In genomic region chr12:113002155-113002554, GRCh38 we compare ENCODE assay signal across 18 cellular contexts. TPM values are rescaled to one million over a fixed set of nuclear protein-coding genes. Genes with fewer than 3 reads are reported as not detected.
A peak's percentile ranks its signal among the peaks of the same experiment; 100 is the strongest.
DNase-seq lines count a peak whose midpoint lies in the region; ATAC-seq and TF ChIP-seq lines count a peak whose summit lies in the region.
"Had no signal": no experiment of that assay in that cellular context is flagged by ENCODE, and none has a peak within 500 bp of the region (broad histone marks: within the 10 kb centered on the region; RNA-seq: fewer than 3 reads in every experiment).

No MANE protein-coding gene starts in this region.

- H3K27me3 ChIP-seq in HCT116 (ENCODE audit: insufficient read depth, low read length) (no peaks in the 10 kb centered on the region), osteoblast (ENCODE audit: insufficient read depth, low read length) (no peaks in the 10 kb centered on the region)
- H3K27me3 ChIP-seq: BLaER1, ovary had no signal

- no peaks in the 10 kb centered on the region for H4K20me1 ChIP-seq in HCT116 (ENCODE audit: insufficient read depth)
- H4K20me1 ChIP-seq in osteoblast (ENCODE audit: insufficient read depth, low read length) = no peaks in the 10 kb centered on the region
- H4K20me1 ChIP-seq: BLaER1 had no signal

- H3K79me2 ChIP-seq in HCT116 (ENCODE audit: insufficient read depth, low read length) = no peaks in the 10 kb centered on the region
- H3K79me2 ChIP-seq in osteoblast (ENCODE audit: insufficient read depth, low read length) = no peaks in the 10 kb centered on the region

- H3K9me3 ChIP-seq in HCT116 (ENCODE audit: control insufficient read depth in 1 of 2, insufficient read depth in 1 of 2, low read depth in 1 of 2, low read length in 2 of 2) (no peaks in the 10 kb centered on the region), osteoblast (ENCODE audit: low read depth, low read length) (peaks cover 2% of the 10 kb centered on the region)
- H3K9me3 ChIP-seq: ovary had no signal

- DNase-seq in HCT116 (ENCODE audit: low read depth, low spot score) (peak; percentile 4), NCI-H526 treated with DMSO at 0.1 percent for 48 hours (lab: John Stamatoyannopoulos, UW) (peak; percentile 1), choroid plexus epithelial cell (ENCODE audit: low read depth) (peak; percentile 14), osteoblast (ENCODE audit: insufficient read length, low spot score, missing footprints) (peak; percentile 15), foreskin fibroblast (no peak), NCI-H2196 (lab: John Stamatoyannopoulos, UW; ENCODE audit: unreplicated experiment) (no peak), NCI-H1092 treated with DMSO at 0.1 percent for 48 hours (lab: John Stamatoyannopoulos, UW) (no peak)
- DNase-seq: activated CD8-positive, alpha-beta T cell treated with anti-CD3 and anti-CD28 coated beads for 36 hours; activated T-cell treated with anti-CD3 and anti-CD28 coated beads, Interleukin-2, amount 50 U/mL, for 48 hours; MM.1S; NCI-H2029; NCI-H446 treated with DMSO at 0.1 percent for 48 hours; ovary; SHP77 treated with DMSO at 0.1 percent for 48 hours; stimulated activated CD8-positive, alpha-beta memory T cell treated with anti-CD3 and anti-CD28 coated beads, Interleukin-4, amount 100 ng/mL, for 48 hours had no signal

- peak in 1 of 3 experiments; percentile 20; a peak in 1 of 6 replicates for TF ChIP-seq CTCF in HCT116 (IDR thresholded peaks at IDR 0.05 in 2 of 3, conservative IDR thresholded peaks at IDR 0.05 in 1 of 3; ENCODE audit: borderline replicate concordance in 1 of 3, insufficient read depth in 1 of 3, low read depth in 2 of 3, low read length in 2 of 3)
- peak; percentile 30 for TF ChIP-seq CTCF in choroid plexus epithelial cell (conservative IDR thresholded peaks at IDR 0.05; ENCODE audit: low read depth, low read length)
- peak; percentile 7 for TF ChIP-seq CTCF in osteoblast (IDR thresholded peaks at IDR 0.05; ENCODE audit: extremely low read depth, low read depth, low read length)
- no peak for TF ChIP-seq CTCF in foreskin fibroblast (IDR thresholded peaks at IDR 0.05; ENCODE audit: low read depth, low read length)

- POLR2A ChIA-PET in HCT116 (lab: Charles Lee) = no interaction called here

- H3K36me3 ChIP-seq in HCT116 (ENCODE audit: control insufficient read depth in 1 of 2, insufficient read depth in 2 of 2, low read length in 2 of 2) (no peaks in the 10 kb centered on the region), osteoblast (ENCODE audit: insufficient read depth, low read length) (no peaks in the 10 kb centered on the region)
- H3K36me3 ChIP-seq: ovary had no signal

- H3K4me1 ChIP-seq in HCT116 (ENCODE audit: control insufficient read depth in 1 of 2, insufficient read depth in 2 of 2, low read length in 2 of 2) = peaks cover 9 to 18% of the 10 kb centered on the region in 2 experiments
- peaks cover 8% of the 10 kb centered on the region for H3K4me1 ChIP-seq in osteoblast (ENCODE audit: insufficient read depth, low read length)
- H3K4me1 ChIP-seq: BLaER1 had no signal

- H3K27ac ChIP-seq in HCT116 (ENCODE audit: low read depth, low read length) = no peak overlapping the region
- H3K27ac ChIP-seq in osteoblast (ENCODE audit: low read depth, low read length) = no peak overlapping the region
- H3K27ac ChIP-seq: BLaER1, ovary, skin epidermis had no signal

- RAD21 ChIA-PET in HCT116 (lab: Charles Lee; ENCODE audit: low non-redundant PET in 1 of 2, low total read pairs in 2 of 2, uncharacterized antibody in 2 of 2, unreplicated experiment in 2 of 2) = no interaction called here

- no peak overlapping the region for H3K4me3 ChIP-seq in HCT116 (replicated peaks in 1 of 2; ENCODE audit: low read depth in 1 of 2, low read length in 2 of 2)
- no peak overlapping the region for H3K4me3 ChIP-seq in choroid plexus epithelial cell (ENCODE audit: low read depth, low read length)
- H3K4me3 ChIP-seq in osteoblast (ENCODE audit: insufficient read depth, low read length) = no peak overlapping the region
- no peak overlapping the region for H3K4me3 ChIP-seq in foreskin fibroblast (ENCODE audit: low read depth in 1 of 2, low read length in 2 of 2)
- H3K4me3 ChIP-seq: BLaER1, ovary, skin epidermis had no signal

- H3K4me2 ChIP-seq in HCT116 (ENCODE audit: low read length) = no peak overlapping the region
- no peak overlapping the region for H3K4me2 ChIP-seq in osteoblast (ENCODE audit: insufficient read depth, low read length)
- H3K4me2 ChIP-seq: BLaER1 had no signal

- BruUV-seq in HCT116 (replicated peaks; lab: Mats Ljungman, UMichigan) = no TSS peak

- intact Hi-C loops in HCT116 (cut with micrococcal nuclease) = no loop called here

- TF ChIP-seq POLR2A in HCT116 (IDR thresholded peaks at IDR 0.05; ENCODE audit: borderline replicate concordance, extremely low read depth, insufficient read depth, insufficient read length) = no peak

- no peak overlapping the region for H2AFZ ChIP-seq in HCT116 (ENCODE audit: low read depth, low read length, poor library complexity, severe bottlenecking)
- H2AFZ ChIP-seq in osteoblast (ENCODE audit: low read length) = no peak overlapping the region

- no peak overlapping the region for H3K9ac ChIP-seq in HCT116 (ENCODE audit: low read length)
- H3K9ac ChIP-seq: BLaER1 had no signal

- no peaks in the 10 kb centered on the region for H3K9me2 ChIP-seq in HCT116 (ENCODE audit: insufficient read depth)

- CTCF ChIA-PET in HCT116 (lab: Charles Lee) = interaction anchor here (0.7 to 3.4 kb wide), 2 partner anchors 9 to 34 kb away, joined by 3 to 13 read pairs; no protein-coding TSS in a partner anchor

- no peak for TF ChIP-seq RAD21 in HCT116 (IDR thresholded peaks at IDR 0.05; ENCODE audit: low read depth)

- peak; percentile 35; the same call in 1 of the 2 replicates for ATAC-seq in HCT116
- ATAC-seq in HG02642 (IDR thresholded peaks at IDR 0.05; ENCODE audit: poor library complexity, unreplicated experiment) = no peak
- ATAC-seq: activated CD8-positive, alpha-beta T cell treated with anti-CD3 and anti-CD28 coated beads for 36 hours had no signal

TF ChIP-seq in HCT116, 20 proteins besides CTCF, POLR2A, EP300 and RAD21:
- TF ChIP-seq EZH2 (IDR thresholded peaks at IDR 0.05) = no peak
- TF ChIP-seq FOSL1 (IDR thresholded peaks at IDR 0.05; ENCODE audit: low read depth) = no peak
- no peak for TF ChIP-seq JUND (IDR thresholded peaks at IDR 0.05)
- TF ChIP-seq ELF1 (IDR thresholded peaks at IDR 0.05; ENCODE audit: borderline replicate concordance, low read depth) = no peak
- TF ChIP-seq MAX (IDR thresholded peaks at IDR 0.05) = no peak
- no peak for TF ChIP-seq ZNF274 (IDR thresholded peaks at IDR 0.05; ENCODE audit: low read depth, low read length)
- no peak for TF ChIP-seq EGR1 (IDR thresholded peaks at IDR 0.05; ENCODE audit: low read depth)
- TF ChIP-seq SP1 (IDR thresholded peaks at IDR 0.05; ENCODE audit: low read depth) = no peak
- no peak for TF ChIP-seq SRF (IDR thresholded peaks at IDR 0.05; ENCODE audit: low read depth)
- TF ChIP-seq EZH2phosphoT487 (IDR thresholded peaks at IDR 0.05; ENCODE audit: borderline replicate concordance) = no peak
- TF ChIP-seq, protein P1, sequence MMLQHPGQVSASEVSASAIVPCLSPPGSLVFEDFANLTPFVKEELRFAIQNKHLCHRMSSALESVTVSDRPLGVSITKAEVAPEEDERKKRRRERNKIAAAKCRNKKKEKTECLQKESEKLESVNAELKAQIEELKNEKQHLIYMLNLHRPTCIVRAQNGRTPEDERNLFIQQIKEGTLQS (IDR thresholded peaks at IDR 0.05) = no peak
- TF ChIP-seq CBX3 (IDR thresholded peaks at IDR 0.05; ENCODE audit: low read depth) = no peak
- no peak for TF ChIP-seq TCF7L2 (IDR thresholded peaks at IDR 0.05; ENCODE audit: borderline replicate concordance, extremely low read depth, insufficient read depth, insufficient read length)
- TF ChIP-seq POLR2AphosphoS5 (IDR thresholded peaks at IDR 0.05; ENCODE audit: low read depth, low read length) = no peak
- TF ChIP-seq CEBPB (IDR thresholded peaks at IDR 0.05; ENCODE audit: low read depth) = no peak
- TF ChIP-seq ZFX (IDR thresholded peaks at IDR 0.05) = no peak
- TF ChIP-seq SIN3A (IDR thresholded peaks at IDR 0.05; ENCODE audit: low read depth) = no peak

RNA-seq across cellular contexts. Expression of gene OAS2, which starts 23.8 kb away (rescaled TPM):
- total RNA-seq in HCT116 (2021; ENCODE audit: unreplicated experiment) (0.30 TPM), osteoblast (8.3 and 18.1 TPM in 2 replicates)
- 0.03 and 0.12 TPM in 2 replicates for polyA plus RNA-seq in HCT116 (2012)

RNA-seq across cellular contexts. Expression of gene DTX1, which starts 54.4 kb away (rescaled TPM):
- total RNA-seq in HCT116 (2021; ENCODE audit: unreplicated experiment) (not detected), osteoblast (under 0.01 TPM in 2 replicates)
- polyA plus RNA-seq in HCT116 (2012) = 0.55 and 0.62 TPM in 2 replicates

Comparison
In these comparisons a context has a peak if more than half of its experiments do, and no peak if none do; other contexts are left out.
1. DNase-seq: peak in HCT116 (single experiment), NCI-H526 treated with DMSO at 0.1 percent for 48 hours (single experiment), choroid plexus epithelial cell (single experiment) and osteoblast (single experiment); none in foreskin fibroblast (0 of 2), NCI-H2196 (single experiment) and NCI-H1092 treated with DMSO at 0.1 percent for 48 hours (single experiment).